ENCODE assay signal across 11 cellular contexts in genomic region chr2:152566034-152566727, GRCh38.
DNase-seq lines count a peak whose midpoint lies in the region; ATAC-seq, FAIRE-seq and TF ChIP-seq lines count a peak whose summit lies in the region.
"Had no signal": no experiment of that assay in that cellular context is flagged by ENCODE, and none has a peak within 500 bp of the region (broad histone marks: within the 10 kb centered on the region; RNA-seq: fewer than 3 reads in every experiment).

No MANE protein-coding gene starts in this region.

- DNase-seq in GM18507 (ENCODE audit: extremely low spot score, insufficient read length, low read depth) (no peak), foreskin melanocyte (peak; percentile 66), HEK293T (ENCODE audit: extremely low spot score) (no peak), NCI-H1436 (lab: John Stamatoyannopoulos, UW) (no peak), iPS-NIHi7 (ENCODE audit: extremely low spot score) (no peak)
- DNase-seq: lower lobe of right lung, NCI-H345, T-helper 1 cell had no signal

- peak; percentile 64 for FAIRE-seq in GM18507 (lab: Jason Lieb, UNC)

- ATAC-seq in GM21717 (IDR thresholded peaks at IDR 0.05; ENCODE audit: unreplicated experiment) = peak; percentile 62
- peak; percentile 76 for ATAC-seq in HG03196 (IDR thresholded peaks at IDR 0.05; ENCODE audit: unreplicated experiment)
- no peak for ATAC-seq in GM19023 (IDR thresholded peaks at IDR 0.05; ENCODE audit: unreplicated experiment)

- CTCF ChIA-PET in HEK293T (lab: Yijun Ruan, JAX) = no interaction called here

- POLR2A ChIA-PET in HEK293T (lab: Yijun Ruan, JAX) = no interaction called here

TF ChIP-seq in HEK293T, 16 proteins besides CTCF, POLR2A, EP300 and RAD21:
- TF ChIP-seq FOXM1 (IDR thresholded peaks at IDR 0.05; ENCODE audit: borderline replicate concordance) (no peak), CTBP1 (IDR thresholded peaks at IDR 0.05; ENCODE audit: borderline replicate concordance) (no peak), BHLHE40 (IDR thresholded peaks at IDR 0.05; ENCODE audit: borderline replicate concordance) (no peak), L3MBTL2 (conservative IDR thresholded peaks at IDR 0.05) (no peak), ZNF384 (IDR thresholded peaks at IDR 0.05) (no peak), FOXK2 (IDR thresholded peaks at IDR 0.05) (no peak), SUZ12 (IDR thresholded peaks at IDR 0.05) (no peak), NFRKB (IDR thresholded peaks at IDR 0.05) (no peak), ELF4 (IDR thresholded peaks at IDR 0.05) (no peak), TARDBP (IDR thresholded peaks at IDR 0.05) (no peak), ARNT (IDR thresholded peaks at IDR 0.05) (no peak), FOXA1 (IDR thresholded peaks at IDR 0.05) (no peak), SP1 (IDR thresholded peaks at IDR 0.05) (no peak)
- TF ChIP-seq, protein P1, sequence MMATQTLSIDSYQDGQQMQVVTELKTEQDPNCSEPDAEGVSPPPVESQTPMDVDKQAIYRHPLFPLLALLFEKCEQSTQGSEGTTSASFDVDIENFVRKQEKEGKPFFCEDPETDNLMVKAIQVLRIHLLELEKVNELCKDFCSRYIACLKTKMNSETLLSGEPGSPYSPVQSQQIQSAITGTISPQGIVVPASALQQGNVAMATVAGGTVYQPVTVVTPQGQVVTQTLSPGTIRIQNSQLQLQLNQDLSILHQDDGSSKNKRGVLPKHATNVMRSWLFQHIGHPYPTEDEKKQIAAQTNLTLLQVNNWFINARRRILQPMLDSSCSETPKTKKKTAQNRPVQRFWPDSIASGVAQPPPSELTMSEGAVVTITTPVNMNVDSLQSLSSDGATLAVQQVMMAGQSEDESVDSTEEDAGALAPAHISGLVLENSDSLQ (IDR thresholded peaks at IDR 0.05) = no peak
